8 cellular contexts compared by ENCODE assay signal in genomic region chr16:87869061-87869878, GRCh38. TPM values are rescaled to one million over a fixed set of nuclear protein-coding genes. Genes with fewer than 3 reads are reported as not detected.
DNase-seq lines count a peak whose midpoint lies in the region; ATAC-seq and TF ChIP-seq lines count a peak whose summit lies in the region.
"Not testable (repeated sequence)": the region's sequence is repeated elsewhere in the genome, so short reads cannot be mapped to it uniquely, and the experiment has no call there.

TSS of gene SLC7A5 (minus strand) at chr16:87869507. CDS start at chr16:87869422, 85 bp downstream.

- not testable (repeated sequence) for TF ChIP-seq CTCF in MCF 10A (IDR thresholded peaks at IDR 0.05; ENCODE audit: unreplicated experiment)

- 4% methylated on average over 109 of the region's 109 CpGs for WGBS in urinary bladder

- ATAC-seq in HG02852 (IDR thresholded peaks at IDR 0.05; ENCODE audit: unreplicated experiment) = peak; percentile 54
- peak; percentile 78 for ATAC-seq in sciatic nerve

- POLR2A ChIA-PET in MCF 10A (lab: Yijun Ruan, JAX) = interaction anchor here (0.7 to 11.0 kb wide), 11 partner anchors 14 to 107 kb away, joined by 3 to 220 read pairs (median 7); partner anchors contain the start of genes BANP and KLHDC4

- TF ChIP-seq POLR2A in GM15510 (IDR thresholded peaks at IDR 0.05; ENCODE audit: borderline replicate concordance, extremely low read depth, insufficient read length) = peak; percentile 97

- peak within 1 kb of the TSS; percentile 96 for H3K4me3 Mint-ChIP-seq in MCF 10A (ENCODE audit: unreplicated experiment)

- not testable (repeated sequence) for H3K9me3 Mint-ChIP-seq in MCF 10A (ENCODE audit: unreplicated experiment)

- CTCF ChIA-PET in MCF 10A (lab: Yijun Ruan, JAX) = interaction anchor here (0.6 to 9.2 kb wide), 7 partner anchors 10 to 162 kb away, joined by 3 to 205 read pairs (median 3); no protein-coding TSS in a partner anchor

- not testable (repeated sequence) for H3K36me3 ChIP-seq in iPS-18a (ENCODE audit: control insufficient read depth, low read depth, low read length); urinary bladder (ENCODE audit: insufficient read depth)

- not testable (repeated sequence) for H3K27me3 Mint-ChIP-seq in MCF 10A (ENCODE audit: insufficient read depth, unreplicated experiment)

- peaks cover 29% of the 10 kb centered on the region for H3K4me1 ChIP-seq in iPS-18a (ENCODE audit: control insufficient read depth, low read depth, low read length)
- not testable (repeated sequence) for H3K4me1 ChIP-seq in urinary bladder (ENCODE audit: insufficient read depth)

- BruUV-seq in MCF 10A (replicated peaks; lab: Mats Ljungman, UMichigan) = not testable (repeated sequence)

- peaks cover 43% of the 10 kb centered on the region for H3K36me3 Mint-ChIP-seq in MCF 10A (ENCODE audit: insufficient read depth, unreplicated experiment)

- H3K27ac ChIP-seq in iPS-18a (ENCODE audit: low read length); urinary bladder (ENCODE audit: low read depth): not testable (repeated sequence)

- H3K27me3 ChIP-seq in iPS-18a (ENCODE audit: control insufficient read depth, insufficient read depth, low read length) = peaks cover 48% of the 10 kb centered on the region

- H3K4me3 ChIP-seq in iPS-18a (ENCODE audit: low read length) = peak within 1 kb of the TSS; percentile 69
- H3K4me3 ChIP-seq in urinary bladder (ENCODE audit: low read depth, low read length) = peak within 1 kb of the TSS; percentile 30

- H3K9me3 ChIP-seq in iPS-18a (ENCODE audit: control insufficient read depth, low read depth, low read length) = not testable (repeated sequence)

- DNase-seq in NCI-H2107 (lab: John Stamatoyannopoulos, UW) (peak; percentile 57), MCF 10A (ENCODE audit: unreplicated experiment) (peak; percentile 80), sciatic nerve (ENCODE audit: low spot score) (peak; percentile 88)
- peak; percentile 74 for DNase-seq in activated CD4-positive, CD25-positive, alpha-beta regulatory T cell treated with anti-CD3 and anti-CD28 coated beads, Interleukin-2, amount 50 U/mL, for 16 hours (ENCODE audit: low read depth, low spot score)

- peak within 1 kb of the TSS; percentile 62 for H3K9ac ChIP-seq in iPS-18a (ENCODE audit: low read length)

- intact Hi-C loops in MCF 10A (cut with micrococcal nuclease); sciatic nerve (cut with DNase I): not testable (repeated sequence)

- peaks cover 18% of the 10 kb centered on the region for H3K4me1 Mint-ChIP-seq in MCF 10A (ENCODE audit: insufficient read depth, unreplicated experiment)

- H3K27ac Mint-ChIP-seq in MCF 10A (ENCODE audit: low read depth, unreplicated experiment) = peak within 1 kb of the TSS; percentile 68

RNA-seq across cellular contexts. Expression of gene SLC7A5, which starts in this region (rescaled TPM):
- total RNA-seq in MCF 10A (2022) (794 and 1,007 TPM in 2 replicates), sciatic nerve (11.5 TPM), urinary bladder (3.2 TPM)
- polyA plus RNA-seq in urinary bladder = 27.3 TPM

Comparison
In these comparisons a context has a peak if more than half of its experiments do, and no peak if none do; other contexts are left out.
1. RNA of gene SLC7A5 (total RNA-seq): 794 to 1,007 TPM in MCF 10A; 11.5 TPM in sciatic nerve (single experiment) and 3.2 TPM in urinary bladder (single experiment); every median in the first group is over 10 times any median in the second.
2. Peak in every context shown above with its lines, with median percentiles within 50 percentile points of each other: DNase-seq.